Comparison of ENCODE assay signal across 15 cellular contexts in the genomic region with DNA sequence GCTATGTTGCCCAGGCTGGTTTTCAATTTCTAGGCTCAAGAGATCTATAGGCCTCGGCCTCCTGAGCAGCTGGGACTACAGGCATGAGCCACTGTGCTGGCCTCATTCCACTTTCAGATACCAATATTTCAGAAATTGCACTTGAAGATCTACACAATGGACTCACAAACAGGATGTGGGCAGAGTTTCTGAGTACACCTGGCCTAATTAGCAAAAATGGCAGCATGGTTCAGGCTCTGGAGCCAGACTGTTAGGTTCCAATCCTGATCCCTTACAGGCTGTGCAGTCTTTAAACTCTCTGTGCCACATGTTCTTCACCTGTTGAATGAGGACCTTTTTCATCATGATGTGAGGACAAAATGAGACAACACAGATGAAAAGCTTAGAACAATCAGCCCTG. TPM values are rescaled to one million over a fixed set of nuclear protein-coding genes. Genes with fewer than 3 reads are reported as not detected.
DNase-seq lines count a peak whose midpoint lies in the region; ATAC-seq and TF ChIP-seq lines count a peak whose summit lies in the region.
"Had no signal": no experiment of that assay in that cellular context is flagged by ENCODE, and none has a peak within 500 bp of the region (broad histone marks: within the 10 kb centered on the region; RNA-seq: fewer than 3 reads in every experiment).

No MANE protein-coding gene starts in this region.

- no peaks in the 10 kb centered on the region for H3K27me3 Mint-ChIP-seq in activated naive CD4-positive, alpha-beta T cell treated with anti-CD3 and anti-CD28 coated beads, Interleukin-2, amount 50 U/mL, for 24 hours
- H3K27me3 Mint-ChIP-seq in T-helper 17 cell: no peaks in the 10 kb centered on the region

- H3K4me3 Mint-ChIP-seq in activated naive CD4-positive, alpha-beta T cell treated with anti-CD3 and anti-CD28 coated beads, Interleukin-2, amount 50 U/mL, for 24 hours: no peak overlapping the region
- peak overlapping the region; percentile 7 for H3K4me3 Mint-ChIP-seq in T-helper 17 cell

- no peaks in the 10 kb centered on the region for H3K27me3 ChIP-seq in gastrocnemius medialis
- H3K27me3 ChIP-seq: right lobe of liver, tibial nerve had no signal

- no peaks in the 10 kb centered on the region for H3K36me3 ChIP-seq in gastrocnemius medialis
- H3K36me3 ChIP-seq: right lobe of liver had no signal

- H3K4me1 ChIP-seq in gastrocnemius medialis: peaks cover 32 to 34% of the 10 kb centered on the region in 2 donors
- H3K4me1 ChIP-seq: right lobe of liver, tibial nerve had no signal

- no peak for DNase-seq in activated naive CD4-positive, alpha-beta T cell treated with Interleukin-2 at 50 U/mL for 16 hours
- no peak for DNase-seq in T-helper 17 cell
- no peak for DNase-seq in gastrocnemius medialis
- no peak for DNase-seq in glomerular visceral epithelial cell (ENCODE audit: extremely low spot score)
- DNase-seq: amniotic stem cell, HCEC 1CT, NCI-H446 treated with DMSO at 0.1 percent for 48 hours, PC-3, right lobe of liver, SK-N-SH had no signal

- no peaks in the 10 kb centered on the region for H3K9me3 ChIP-seq in T-helper 17 cell (ENCODE audit: control insufficient read depth, low read length, poor library complexity, severe bottlenecking)
- no peaks in the 10 kb centered on the region for H3K9me3 ChIP-seq in gastrocnemius medialis
- H3K9me3 ChIP-seq: right lobe of liver, SK-N-SH, tibial nerve had no signal

- no peak for TF ChIP-seq CTCF in gastrocnemius medialis (IDR thresholded peaks at IDR 0.05 in 4 of 5, conservative IDR thresholded peaks at IDR 0.05 in 1 of 5)

- ATAC-seq in GM21423 (IDR thresholded peaks at IDR 0.05; ENCODE audit: unreplicated experiment): peak; percentile 42
- peak; percentile 52 for ATAC-seq in T-helper 17 cell
- ATAC-seq in gastrocnemius medialis: no peak
- no peak for ATAC-seq in HG03571 (IDR thresholded peaks at IDR 0.05; ENCODE audit: unreplicated experiment)
- ATAC-seq in HG03439 (IDR thresholded peaks at IDR 0.05; ENCODE audit: unreplicated experiment): no peak
- ATAC-seq: PC-3, right lobe of liver had no signal

- intact Hi-C loops in gastrocnemius medialis (cut with DNase I; ENCODE audit: low total_unique reads): no loop called here

- H3K4me1 Mint-ChIP-seq in activated naive CD4-positive, alpha-beta T cell treated with anti-CD3 and anti-CD28 coated beads, Interleukin-2, amount 50 U/mL, for 24 hours: peaks cover 47% of the 10 kb centered on the region
- peaks cover 43% of the 10 kb centered on the region for H3K4me1 Mint-ChIP-seq in T-helper 17 cell

- H3K27ac ChIP-seq in gastrocnemius medialis: peak overlapping the region; percentile 81 to 94 (median 86)
- H3K27ac ChIP-seq: right lobe of liver, tibial nerve had no signal

- peaks cover 25% of the 10 kb centered on the region for H3K36me3 Mint-ChIP-seq in activated naive CD4-positive, alpha-beta T cell treated with anti-CD3 and anti-CD28 coated beads, Interleukin-2, amount 50 U/mL, for 24 hours
- peaks cover 12% of the 10 kb centered on the region for H3K36me3 Mint-ChIP-seq in T-helper 17 cell (ENCODE audit: low read depth)

- no peak for TF ChIP-seq POLR2A in gastrocnemius medialis (IDR thresholded peaks at IDR 0.05)

- H3K4me3 ChIP-seq in gastrocnemius medialis: no peak overlapping the region
- H3K4me3 ChIP-seq: right lobe of liver, tibial nerve had no signal

- no peaks in the 10 kb centered on the region for H3K9me3 Mint-ChIP-seq in activated naive CD4-positive, alpha-beta T cell treated with anti-CD3 and anti-CD28 coated beads, Interleukin-2, amount 50 U/mL, for 24 hours

- peak overlapping the region; percentile 57 for H3K27ac Mint-ChIP-seq in activated naive CD4-positive, alpha-beta T cell treated with anti-CD3 and anti-CD28 coated beads, Interleukin-2, amount 50 U/mL, for 24 hours
- H3K27ac Mint-ChIP-seq in T-helper 17 cell: peak overlapping the region; percentile 83

- in situ Hi-C loops in gastrocnemius medialis (cut with MboI; ENCODE audit: low sequenced_read_pairs in 4 of 4): loop anchor here in 1 of 4 donors (5.0 kb wide), 1 partner anchor 44 kb away; no protein-coding TSS in a partner anchor

RNA-seq across cellular contexts. Expression of gene RNF157, which starts 32.2 kb away (rescaled TPM):
- total RNA-seq in T-helper 17 cell: 10 to 100 TPM; 43.5 to 45.3 TPM
- 100 to 1,000 TPM in 1 of 4 donors, 10 to 100 TPM in 3; 50.5 to 142 (median 85.3) TPM for total RNA-seq in gastrocnemius medialis

RNA-seq across cellular contexts. Expression of gene UBALD2, which starts 57.0 kb away (rescaled TPM):
- 100 to 1,000 TPM; 201 to 252 TPM for total RNA-seq in T-helper 17 cell
- total RNA-seq in gastrocnemius medialis: 100 to 1,000 TPM in 1 of 4 donors, 10 to 100 TPM in 3; 28.9 to 151 (median 52.2) TPM

Comparison
In these comparisons a context has a peak if more than half of its experiments do, and no peak if none do; other contexts are left out.
1. ATAC-seq: peak in GM21423 (single experiment) and T-helper 17 cell (single experiment); none in gastrocnemius medialis (0 of 2), HG03571 (single experiment) and HG03439 (single experiment).